8 cellular contexts compared by ENCODE assay signal in genomic region chr7:158285383-158285770, GRCh38.
"Had no signal": no experiment of that assay in that cellular context is flagged by ENCODE, and none has a peak within 500 bp of the region (broad histone marks: within the 10 kb centered on the region; RNA-seq: fewer than 3 reads in every experiment).

No MANE protein-coding gene starts in this region.

- H3K27ac ChIP-seq: psoas muscle had no signal

- DNase-seq: activated T-cell treated with anti-CD3 and anti-CD28 coated beads, Interleukin-2, amount 50 U/mL, for 24 hours; amygdala; naive thymus-derived CD4-positive, alpha-beta T cell; stimulated activated CD4-positive, alpha-beta T cell treated with anti-CD3 and anti-CD28 coated beads, Interleukin-4, amount 100 ng/mL, for 24 hours; SW 1271; trophoblast cell had no signal

- H3K4me3 ChIP-seq: psoas muscle had no signal

- H3K4me1 ChIP-seq: psoas muscle had no signal

- ATAC-seq: esophagus mucosa; naive thymus-derived CD4-positive, alpha-beta T cell; psoas muscle had no signal
